In the genomic region with DNA sequence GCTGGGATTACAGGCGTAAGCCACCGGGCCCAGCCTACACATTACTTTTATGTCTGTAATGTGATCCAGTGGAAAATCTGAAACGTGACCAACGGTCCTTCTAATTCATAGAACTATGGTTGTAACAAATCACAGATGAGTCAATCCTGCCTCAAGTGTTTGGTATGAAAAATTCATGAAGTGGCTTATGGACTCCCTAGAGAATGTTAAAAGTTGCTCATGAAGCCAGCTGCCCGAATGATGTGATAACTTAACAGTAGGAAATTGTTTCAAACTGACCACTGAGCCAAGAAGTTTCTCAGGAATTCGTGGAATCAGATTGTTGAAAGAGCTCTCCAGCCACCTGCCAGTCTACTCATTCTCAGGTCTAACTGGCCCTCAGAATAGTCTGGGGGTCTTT, we compare ENCODE assay signal across 15 cellular contexts. TPM values are rescaled to one million over a fixed set of nuclear protein-coding genes. Genes with fewer than 3 reads are reported as not detected.
A peak's percentile ranks its signal among the peaks of the same experiment; 100 is the strongest.
DNase-seq lines count a peak whose midpoint lies in the region; ATAC-seq and TF ChIP-seq lines count a peak whose summit lies in the region.
"Had no signal": no experiment of that assay in that cellular context is flagged by ENCODE, and none has a peak within 500 bp of the region (broad histone marks: within the 10 kb centered on the region; RNA-seq: fewer than 3 reads in every experiment).

No MANE protein-coding gene starts in this region.

- no peaks in the 10 kb centered on the region for H4K20me1 ChIP-seq in PC-9 (ENCODE audit: insufficient read depth)
- H4K20me1 ChIP-seq: BLaER1 had no signal

- no peaks in the 10 kb centered on the region for H3K27me3 ChIP-seq in left ventricle myocardium inferior (ENCODE audit: low read depth)
- no peaks in the 10 kb centered on the region for H3K27me3 ChIP-seq in adipocyte (replicated peaks; ENCODE audit: control insufficient read depth, insufficient read depth, low read length)
- no peaks in the 10 kb centered on the region for H3K27me3 ChIP-seq in PC-9 (ENCODE audit: insufficient read depth, low read depth)
- H3K27me3 ChIP-seq in CD8-positive, alpha-beta T cell (ENCODE audit: insufficient read depth, low read length): no peaks in the 10 kb centered on the region
- H3K27me3 ChIP-seq: BLaER1 had no signal

- no peaks in the 10 kb centered on the region for H3K4me1 Mint-ChIP-seq in CD8-positive, alpha-beta T cell (ENCODE audit: low read depth)
- H3K4me1 Mint-ChIP-seq: stimulated activated effector memory CD8-positive, alpha-beta T cell treated with anti-CD3 and anti-CD28 coated beads, Interleukin-12 subunit alpha, Interleukin-12 subunit beta, amount 100 ng/mL, for 72 hours had no signal

- CTCF ChIA-PET in PC-9 (lab: Charles Lee): no interaction called here
- CTCF ChIA-PET in CD8-positive, alpha-beta T cell (lab: Charles Lee): no interaction called here

- BruUV-seq in PC-9 (replicated peaks; lab: Mats Ljungman, UMichigan): no TSS peak

- no peak overlapping the region for H2AFZ ChIP-seq in PC-9

- TF ChIP-seq CTCF in left ventricle myocardium inferior (IDR thresholded peaks at IDR 0.05; ENCODE audit: borderline replicate concordance) (no peak), PC-9 (conservative IDR thresholded peaks at IDR 0.05) (no peak)
- no peak for TF ChIP-seq CTCF in CD8-positive, alpha-beta T cell (IDR thresholded peaks at IDR 0.05)

- no peak overlapping the region for H3K4me2 ChIP-seq in PC-9
- H3K4me2 ChIP-seq: BLaER1 had no signal

- no peak overlapping the region for H3K9ac ChIP-seq in adipocyte (ENCODE audit: low read length)
- H3K9ac ChIP-seq: BLaER1 had no signal

- POLR2A ChIA-PET in PC-9 (lab: Charles Lee; ENCODE audit: unreplicated experiment): no interaction called here
- POLR2A ChIA-PET in CD8-positive, alpha-beta T cell (lab: Charles Lee): no interaction called here

- no peaks in the 10 kb centered on the region for H3K79me2 ChIP-seq in PC-9 (ENCODE audit: low read depth)

- H3K4me3 ChIP-seq in left ventricle myocardium inferior: no peak overlapping the region
- H3K4me3 ChIP-seq in adipocyte (ENCODE audit: low read length): no peak overlapping the region
- H3K4me3 ChIP-seq in PC-9: no peak overlapping the region
- H3K4me3 ChIP-seq in CD8-positive, alpha-beta T cell (ENCODE audit: low read depth, low read length): no peak overlapping the region
- H3K4me3 ChIP-seq: BLaER1 had no signal

- peaks cover 4% of the 10 kb centered on the region for H3K27me3 Mint-ChIP-seq in CD8-positive, alpha-beta T cell (ENCODE audit: low read depth)

- no peaks in the 10 kb centered on the region for H3K36me3 Mint-ChIP-seq in CD8-positive, alpha-beta T cell
- H3K36me3 Mint-ChIP-seq: stimulated activated effector memory CD8-positive, alpha-beta T cell treated with anti-CD3 and anti-CD28 coated beads, Interleukin-12 subunit alpha, Interleukin-12 subunit beta, amount 100 ng/mL, for 72 hours had no signal

- no peaks in the 10 kb centered on the region for H3K4me1 ChIP-seq in left ventricle myocardium inferior
- H3K4me1 ChIP-seq in adipocyte (ENCODE audit: control insufficient read depth, insufficient read depth, low read length): peaks cover 5% of the 10 kb centered on the region
- no peaks in the 10 kb centered on the region for H3K4me1 ChIP-seq in PC-9 (replicated peaks; ENCODE audit: insufficient read depth)
- H3K4me1 ChIP-seq in CD8-positive, alpha-beta T cell (ENCODE audit: insufficient read depth, low read length): no peaks in the 10 kb centered on the region
- H3K4me1 ChIP-seq: BLaER1 had no signal

- DNase-seq in Right ventricle myocardium superior (no peak), left ventricle myocardium inferior (no peak), adipocyte (ENCODE audit: low read depth) (peak; percentile 85), glomerular visceral epithelial cell (ENCODE audit: extremely low spot score) (peak; percentile 59), PC-9 (no peak), Ammon's horn (ENCODE audit: low spot score) (no peak)
- DNase-seq in CD8-positive, alpha-beta T cell: no peak
- DNase-seq: activated naive CD4-positive, alpha-beta T cell; effector CD4-positive, alpha-beta T cell; H7; NCI-H524 had no signal

- no peaks in the 10 kb centered on the region for H3K36me3 ChIP-seq in left ventricle myocardium inferior
- H3K36me3 ChIP-seq in adipocyte (ENCODE audit: control insufficient read depth, insufficient read depth, low read length, severe bottlenecking): no peaks in the 10 kb centered on the region
- no peaks in the 10 kb centered on the region for H3K36me3 ChIP-seq in PC-9 (ENCODE audit: low read depth)
- no peaks in the 10 kb centered on the region for H3K36me3 ChIP-seq in CD8-positive, alpha-beta T cell (ENCODE audit: insufficient read depth, low read length)
- H3K36me3 ChIP-seq: BLaER1 had no signal

- peak; percentile 64 for ATAC-seq in Right ventricle myocardium superior (ENCODE audit: poor library complexity)
- ATAC-seq in GM19023 (IDR thresholded peaks at IDR 0.05; ENCODE audit: unreplicated experiment): no peak
- no peak for ATAC-seq in CD8-positive, alpha-beta T cell
- ATAC-seq: stimulated activated effector memory CD8-positive, alpha-beta T cell treated with anti-CD3 and anti-CD28 coated beads, Interleukin-12 subunit alpha, Interleukin-12 subunit beta, amount 100 ng/mL, for 72 hours had no signal

- H3K27ac Mint-ChIP-seq in CD8-positive, alpha-beta T cell: no peak overlapping the region
- H3K27ac Mint-ChIP-seq: stimulated activated effector memory CD8-positive, alpha-beta T cell treated with anti-CD3 and anti-CD28 coated beads, Interleukin-12 subunit alpha, Interleukin-12 subunit beta, amount 100 ng/mL, for 72 hours had no signal

- intact Hi-C loops in Right ventricle myocardium superior (cut with DNase I): no loop called here
- intact Hi-C loops in left ventricle myocardium inferior (cut with micrococcal nuclease): no loop called here
- intact Hi-C loops in PC-9 (cut with micrococcal nuclease; ENCODE audit: unreplicated experiment): no loop called here
- intact Hi-C loops in CD8-positive, alpha-beta T cell (cut with DNase I, micrococcal nuclease): no loop called here

- no peak overlapping the region for H3K27ac ChIP-seq in left ventricle myocardium inferior (replicated peaks)
- no peak overlapping the region for H3K27ac ChIP-seq in PC-9
- no peak overlapping the region for H3K27ac ChIP-seq in CD8-positive, alpha-beta T cell (ENCODE audit: low read depth, low read length)
- H3K27ac ChIP-seq: BLaER1 had no signal

- no peaks in the 10 kb centered on the region for H3F3A ChIP-seq in PC-9 (ENCODE audit: insufficient read depth, low read depth)

- H3K9me3 Mint-ChIP-seq in CD8-positive, alpha-beta T cell: no peaks in the 10 kb centered on the region
- H3K9me3 Mint-ChIP-seq: stimulated activated effector memory CD8-positive, alpha-beta T cell treated with anti-CD3 and anti-CD28 coated beads, Interleukin-12 subunit alpha, Interleukin-12 subunit beta, amount 100 ng/mL, for 72 hours had no signal

- H3K9me3 ChIP-seq in left ventricle myocardium inferior (replicated peaks) (no peaks in the 10 kb centered on the region), adipocyte (ENCODE audit: control insufficient read depth, low read length) (no peaks in the 10 kb centered on the region), PC-9 (ENCODE audit: insufficient read depth, low read depth) (no peaks in the 10 kb centered on the region)
- H3K9me3 ChIP-seq in CD8-positive, alpha-beta T cell (ENCODE audit: low read length): no peaks in the 10 kb centered on the region

- no peaks in the 10 kb centered on the region for H3K9me2 ChIP-seq in PC-9 (ENCODE audit: insufficient read depth)

- H3K4me3 Mint-ChIP-seq in CD8-positive, alpha-beta T cell: no peak overlapping the region
- H3K4me3 Mint-ChIP-seq: nephron; stimulated activated effector memory CD8-positive, alpha-beta T cell treated with anti-CD3 and anti-CD28 coated beads, Interleukin-12 subunit alpha, Interleukin-12 subunit beta, amount 100 ng/mL, for 72 hours had no signal

RNA-seq across cellular contexts. Expression of a gene that starts 59.4 kb away (rescaled TPM):
- total RNA-seq in Right ventricle myocardium superior: 11.1 TPM
- total RNA-seq in left ventricle myocardium inferior: 17.6 TPM
- total RNA-seq in PC-9 (2021): 40.1 and 62.1 TPM in 2 replicates
- total RNA-seq in CD8-positive, alpha-beta T cell: under 1 TPM; 0.17 to 0.30 TPM

Comparison
In these comparisons a context has a peak if more than half of its experiments do, and no peak if none do; other contexts are left out.
1. DNase-seq: peak in adipocyte (single experiment) and glomerular visceral epithelial cell (single experiment); none in Right ventricle myocardium superior (single experiment), left ventricle myocardium inferior (single experiment), PC-9 (0 of 2), Ammon's horn (single experiment) and CD8-positive, alpha-beta T cell (0 of 7).